Comparison of ENCODE assay signal across 13 cellular contexts in genomic region chr9:134367796-134368490, GRCh38. TPM values are rescaled to one million over a fixed set of nuclear protein-coding genes. Genes with fewer than 3 reads are reported as not detected.
DNase-seq lines count a peak whose midpoint lies in the region; ATAC-seq and TF ChIP-seq lines count a peak whose summit lies in the region.
"Had no signal": no experiment of that assay in that cellular context is flagged by ENCODE, and none has a peak within 500 bp of the region (broad histone marks: within the 10 kb centered on the region; RNA-seq: fewer than 3 reads in every experiment).

No MANE protein-coding gene starts in this region.

- intact Hi-C loops in gastrocnemius medialis (cut with DNase I; ENCODE audit: low total_unique reads) = loop anchor here (2.0 kb wide), 1 partner anchor 75 kb away; no protein-coding TSS in a partner anchor

- H3K4me1 Mint-ChIP-seq in endodermal cell = no peaks in the 10 kb centered on the region
- H3K4me1 Mint-ChIP-seq: activated CD4-positive, alpha-beta T cell treated with anti-CD3 and anti-CD28 coated beads for 36 hours had no signal

- in situ Hi-C loops in gastrocnemius medialis (cut with MboI; ENCODE audit: low sequenced_read_pairs in 4 of 4) = no loop called here

- no peaks in the 10 kb centered on the region for H3K9me3 ChIP-seq in endodermal cell (ENCODE audit: control insufficient read depth, low read length)
- no peaks in the 10 kb centered on the region for H3K9me3 ChIP-seq in gastrocnemius medialis

- no peak overlapping the region for H3K9ac ChIP-seq in endodermal cell (ENCODE audit: extremely low read depth, low read length, poor library complexity, severe bottlenecking)

- H3K36me3 ChIP-seq in endodermal cell (ENCODE audit: control insufficient read depth, insufficient read depth, low read length) (no peaks in the 10 kb centered on the region), gastrocnemius medialis (no peaks in the 10 kb centered on the region)

- TF ChIP-seq POLR2A in gastrocnemius medialis (IDR thresholded peaks at IDR 0.05) = no peak

- H3K4me3 ChIP-seq in endodermal cell (ENCODE audit: low read length) (no peak overlapping the region), gastrocnemius medialis (no peak overlapping the region)

- H3K9me3 Mint-ChIP-seq in endodermal cell = no peaks in the 10 kb centered on the region
- H3K9me3 Mint-ChIP-seq: CD4-positive, alpha-beta T cell had no signal

- 85 to 87% methylated on average over 14 to 19 of the region's 19 CpGs for WGBS in endodermal cell (ENCODE audit: insufficient coverage in 1 of 2, insufficient read length in 1 of 2), 2 experiments

- peak overlapping the region; percentile 8 for H3K27ac Mint-ChIP-seq in endodermal cell
- H3K27ac Mint-ChIP-seq: activated CD4-positive, alpha-beta T cell treated with anti-CD3 and anti-CD28 coated beads for 36 hours; CD4-positive, alpha-beta T cell had no signal

- H3K4me1 ChIP-seq in endodermal cell (ENCODE audit: control insufficient read depth, insufficient read depth, low read length) = peaks cover 5% of the 10 kb centered on the region
- H3K4me1 ChIP-seq in gastrocnemius medialis = peaks cover 92 to 95% of the 10 kb centered on the region in 2 donors

- H3K4me3 Mint-ChIP-seq in endodermal cell = no peak overlapping the region
- H3K4me3 Mint-ChIP-seq: activated CD4-positive, alpha-beta T cell treated with anti-CD3 and anti-CD28 coated beads for 36 hours; CD4-positive, alpha-beta T cell had no signal

- H3K27me3 Mint-ChIP-seq in endodermal cell (ENCODE audit: insufficient read depth) = no peaks in the 10 kb centered on the region
- H3K27me3 Mint-ChIP-seq: activated CD4-positive, alpha-beta T cell treated with anti-CD3 and anti-CD28 coated beads for 36 hours; CD4-positive, alpha-beta T cell had no signal

- H3K36me3 Mint-ChIP-seq in endodermal cell (ENCODE audit: low read depth) = no peaks in the 10 kb centered on the region

- no peak for TF ChIP-seq CTCF in endodermal cell (conservative IDR thresholded peaks at IDR 0.05)
- TF ChIP-seq CTCF in gastrocnemius medialis (IDR thresholded peaks at IDR 0.05 in 4 of 5, conservative IDR thresholded peaks at IDR 0.05 in 1 of 5) = no peak

- H3K27ac ChIP-seq in endodermal cell (ENCODE audit: low read depth, low read length) = peak overlapping the region; percentile 32
- H3K27ac ChIP-seq in gastrocnemius medialis = peak overlapping the region; percentile 92 to 97 (median 96)

- H3K27me3 ChIP-seq in endodermal cell (ENCODE audit: control insufficient read depth, insufficient read depth, low read length, poor library complexity, severe bottlenecking) = no peaks in the 10 kb centered on the region
- no peaks in the 10 kb centered on the region for H3K27me3 ChIP-seq in gastrocnemius medialis

- ATAC-seq in gastrocnemius medialis (no peak), HG03139 (IDR thresholded peaks at IDR 0.05; ENCODE audit: unreplicated experiment) (no peak)
- ATAC-seq: activated CD4-positive, alpha-beta T cell treated with anti-CD3 and anti-CD28 coated beads for 36 hours; HCT116 had no signal

- DNase-seq in EH (ENCODE audit: low read depth) (peak; percentile 21), NCI-H526 (lab: John Stamatoyannopoulos, UW) (peak; percentile 35 to 56), endodermal cell (no peak), gastrocnemius medialis (no peak), DMS153 (lab: John Stamatoyannopoulos, UW) (no peak), amniotic stem cell (lab: John Stamatoyannopoulos, UW) (no peak), pons (ENCODE audit: low spot score) (no peak)
- DNase-seq: activated CD4-positive, alpha-beta T cell treated with anti-CD3 and anti-CD28 coated beads for 36 hours; CD4-positive, alpha-beta T cell; NCI-H345; SHP77 had no signal

RNA-seq across cellular contexts. Expression of gene RXRA, which starts 41.7 kb away (rescaled TPM):
- total RNA-seq in endodermal cell (10 to 100 TPM; 58.3 to 70.6 TPM), gastrocnemius medialis (100 to 1,000 TPM in 3 of 4 donors, 10 to 100 TPM in 1; 70.8 to 224 (median 160) TPM)
- polyA plus RNA-seq in endodermal cell (2013, experiment 1 of 2) = 37.4 TPM
- 33.9 TPM for polyA plus RNA-seq in endodermal cell (2013, experiment 2 of 2)

Comparison
In these comparisons a context has a peak if more than half of its experiments do, and no peak if none do; other contexts are left out.
1. DNase-seq: peak in EH (single experiment) and NCI-H526 (2 of 2); none in endodermal cell (single experiment), gastrocnemius medialis (0 of 2), DMS153 (single experiment), amniotic stem cell (single experiment) and pons (single experiment).